ENCODE assay signal across 1 cellular context in genomic region chr21:42009018-42009830, GRCh38.
TF ChIP-seq lines count a peak whose summit lies in the region.

No MANE protein-coding gene starts in this region.

TF ChIP-seq in HepG2, 621 proteins besides CTCF, POLR2A, EP300 and RAD21 (continued from another document and continues in another):
- TF ChIP-seq CEBPZ (IDR thresholded peaks at IDR 0.05; ENCODE audit: low read length) (no peak), TARDBP (CRISPR knock-in tag; IDR thresholded peaks at IDR 0.05) (no peak), ZNF432 (CRISPR knock-in tag; IDR thresholded peaks at IDR 0.05; ENCODE audit: borderline replicate concordance) (no peak), ZSCAN20 (CRISPR knock-in tag; IDR thresholded peaks at IDR 0.05; ENCODE audit: borderline replicate concordance) (no peak), PCBP2 (optimal IDR thresholded peaks at IDR 0.05; ENCODE audit: low read depth, low read length, poor library complexity, severe bottlenecking) (no peak), ZNF281 (CRISPR knock-in tag; IDR thresholded peaks at IDR 0.05; ENCODE audit: borderline replicate concordance) (no peak), NAIF1 (CRISPR knock-in tag; IDR thresholded peaks at IDR 0.05; ENCODE audit: borderline replicate concordance) (no peak), ZSCAN29 (CRISPR knock-in tag; conservative IDR thresholded peaks at IDR 0.05) (peak; percentile 53; the same call in 1 of the 2 replicates), DBP (CRISPR knock-in tag; IDR thresholded peaks at IDR 0.05; ENCODE audit: not compliant biosample characterization) (peak; percentile 59), ZSCAN25 (CRISPR knock-in tag; IDR thresholded peaks at IDR 0.05) (no peak), MEF2D (CRISPR knock-in tag; IDR thresholded peaks at IDR 0.05) (no peak), MAX (IDR thresholded peaks at IDR 0.05) (peak; percentile 73), CCDC6 (CRISPR knock-in tag; IDR thresholded peaks at IDR 0.05) (no peak), CHD4 (IDR thresholded peaks at IDR 0.05; ENCODE audit: borderline replicate concordance, low read length) (no peak), ZNF646 (CRISPR knock-in tag; IDR thresholded peaks at IDR 0.05) (no peak), SMAD1 (CRISPR knock-in tag; IDR thresholded peaks at IDR 0.05; ENCODE audit: borderline replicate concordance, low read depth) (no peak; the same call in 1 of the 2 replicates), ZNF20 (CRISPR knock-in tag; IDR thresholded peaks at IDR 0.05) (no peak), CHD2 (IDR thresholded peaks at IDR 0.05; ENCODE audit: low read depth, low read length) (peak; percentile 11; the same call in 1 of the 2 replicates), PLSCR1 (CRISPR knock-in tag; IDR thresholded peaks at IDR 0.05; ENCODE audit: borderline replicate concordance) (no peak), ZNF230 (CRISPR knock-in tag; IDR thresholded peaks at IDR 0.05) (no peak), ZBTB46 (CRISPR knock-in tag; IDR thresholded peaks at IDR 0.05; ENCODE audit: borderline replicate concordance) (no peak), SOX13 (IDR thresholded peaks at IDR 0.05) (no peak), SOX13 (CRISPR knock-in tag; conservative IDR thresholded peaks at IDR 0.05 in 1 of 2, IDR thresholded peaks at IDR 0.05 in 1 of 2) (no peak), ERF (CRISPR knock-in tag; IDR thresholded peaks at IDR 0.05) (no peak), HNRNPK (IDR thresholded peaks at IDR 0.05; ENCODE audit: low read depth, low read length, poor library complexity, severe bottlenecking) (peak; percentile 34), NR2C2 (CRISPR knock-in tag; IDR thresholded peaks at IDR 0.05; ENCODE audit: borderline replicate concordance) (peak; percentile 39; the same call in 1 of the 2 replicates), ZNF644 (CRISPR knock-in tag; IDR thresholded peaks at IDR 0.05; ENCODE audit: low read depth) (no peak), ZNF280D (CRISPR knock-in tag; IDR thresholded peaks at IDR 0.05) (no peak), ZNF784 (CRISPR knock-in tag; IDR thresholded peaks at IDR 0.05; ENCODE audit: borderline replicate concordance) (no peak), BRF2 (CRISPR knock-in tag; IDR thresholded peaks at IDR 0.05) (no peak), STAT5B (CRISPR knock-in tag; IDR thresholded peaks at IDR 0.05) (no peak)
